1 cellular context compared by ENCODE assay signal in the genomic region with DNA sequence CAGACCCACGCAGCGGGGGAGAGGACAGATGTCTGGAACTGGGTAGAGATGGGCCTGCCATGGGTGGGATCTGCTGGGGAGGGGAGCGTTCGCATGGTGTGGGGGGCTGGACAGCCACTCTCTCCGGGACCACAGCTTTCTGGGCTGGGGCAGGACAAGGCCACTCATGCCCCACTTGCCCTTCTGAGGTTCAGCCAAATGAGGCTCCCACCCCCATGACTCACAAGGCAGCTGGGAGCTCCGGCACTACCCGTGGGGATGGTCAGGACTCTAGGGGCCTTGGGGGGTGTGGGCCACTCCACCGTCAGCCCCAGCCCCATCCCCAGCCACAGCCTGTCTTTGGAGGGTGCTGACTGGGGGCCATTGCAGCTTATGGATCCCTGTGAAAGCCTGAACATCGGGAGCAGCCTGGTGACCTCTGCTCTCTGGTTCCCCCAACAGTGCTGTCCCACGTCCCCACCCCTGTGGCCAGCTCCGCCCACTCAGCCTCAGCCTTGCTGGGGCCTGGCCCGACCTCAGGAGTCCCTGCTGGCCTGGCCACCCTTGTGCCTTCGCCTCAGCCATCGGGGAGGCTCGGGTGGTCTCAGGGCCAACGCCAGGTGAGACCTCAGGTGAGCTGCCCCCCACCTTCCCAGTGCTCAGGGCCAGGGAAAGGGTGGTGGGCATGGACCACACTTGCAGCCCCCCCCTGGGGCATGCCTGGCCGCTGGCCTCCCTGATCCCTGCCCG.
TF ChIP-seq lines count a peak whose summit lies in the region.

No MANE protein-coding gene starts in this region.

TF ChIP-seq in H1, 55 proteins besides CTCF, POLR2A, EP300 and RAD21:
- TF ChIP-seq TCF12 (IDR thresholded peaks at IDR 0.05; ENCODE audit: low read depth, low read length) (no peak), SRF (IDR thresholded peaks at IDR 0.05; ENCODE audit: low read depth, low read length) (no peak)
- TF ChIP-seq, protein P1, sequence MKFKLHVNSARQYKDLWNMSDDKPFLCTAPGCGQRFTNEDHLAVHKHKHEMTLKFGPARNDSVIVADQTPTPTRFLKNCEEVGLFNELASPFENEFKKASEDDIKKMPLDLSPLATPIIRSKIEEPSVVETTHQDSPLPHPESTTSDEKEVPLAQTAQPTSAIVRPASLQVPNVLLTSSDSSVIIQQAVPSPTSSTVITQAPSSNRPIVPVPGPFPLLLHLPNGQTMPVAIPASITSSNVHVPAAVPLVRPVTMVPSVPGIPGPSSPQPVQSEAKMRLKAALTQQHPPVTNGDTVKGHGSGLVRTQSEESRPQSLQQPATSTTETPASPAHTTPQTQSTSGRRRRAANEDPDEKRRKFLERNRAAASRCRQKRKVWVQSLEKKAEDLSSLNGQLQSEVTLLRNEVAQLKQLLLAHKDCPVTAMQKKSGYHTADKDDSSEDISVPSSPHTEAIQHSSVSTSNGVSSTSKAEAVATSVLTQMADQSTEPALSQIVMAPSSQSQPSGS (IDR thresholded peaks at IDR 0.05; ENCODE audit: low read length) = no peak
